ENCODE assay signal across 8 cellular contexts in genomic region chr9:99907208-99907532, GRCh38. TPM values are rescaled to one million over a fixed set of nuclear protein-coding genes. Genes with fewer than 3 reads are reported as not detected.
DNase-seq lines count a peak whose midpoint lies in the region; ATAC-seq and TF ChIP-seq lines count a peak whose summit lies in the region.

No MANE protein-coding gene starts in this region.

- H3K9me3 Mint-ChIP-seq in neural crest cell, result no peaks in the 10 kb centered on the region

- peak overlapping the region; percentile 87 to 94 for H3K9ac ChIP-seq in duodenal mucosa (ENCODE audit: low read depth in 1 of 2, low read length in 2 of 2)

- DNase-seq in LNCaP clone FGC (ENCODE audit: low read depth) (no peak), neural crest cell (ENCODE audit: low read depth, low spot score) (no peak), DMS53 (lab: John Stamatoyannopoulos, UW) (no peak), NCI-H524 treated with DMSO at 0.1 percent for 48 hours (lab: John Stamatoyannopoulos, UW) (no peak), NCI-H2107 (lab: John Stamatoyannopoulos, UW) (no peak)

- no peaks in the 10 kb centered on the region for H3K9me3 ChIP-seq in duodenal mucosa (ENCODE audit: control insufficient read depth in 1 of 2, low read length in 2 of 2)

- no peaks in the 10 kb centered on the region for H3K36me3 ChIP-seq in duodenal mucosa (ENCODE audit: control insufficient read depth in 1 of 2, insufficient read depth in 2 of 2, low read length in 2 of 2)

- TF ChIP-seq CTCF in C4-2B (conservative IDR thresholded peaks at IDR 0.05) (no peak), LNCaP clone FGC (IDR thresholded peaks at IDR 0.05; ENCODE audit: control insufficient read depth, extremely low read depth, insufficient read depth) (no peak), neural crest cell (conservative IDR thresholded peaks at IDR 0.05) (no peak)

- ATAC-seq in GM18858 (IDR thresholded peaks at IDR 0.05; ENCODE audit: unreplicated experiment), result no peak

- no peaks in the 10 kb centered on the region for H3K36me3 Mint-ChIP-seq in neural crest cell (ENCODE audit: low read depth)

- peaks cover 10 to 19% of the 10 kb centered on the region in 2 donors for H3K4me1 ChIP-seq in duodenal mucosa (ENCODE audit: control insufficient read depth in 1 of 2, insufficient read depth in 2 of 2, low read length in 2 of 2)

- H3K4me1 Mint-ChIP-seq in neural crest cell, result peaks cover 24% of the 10 kb centered on the region

- H3K4me3 ChIP-seq in LNCaP clone FGC (ENCODE audit: low read depth, low read length), result peak overlapping the region; percentile 94
- H3K4me3 ChIP-seq in duodenal mucosa (ENCODE audit: low read depth in 1 of 2, low read length in 2 of 2), result peak overlapping the region; percentile 95 to 98

- H3K27ac ChIP-seq in C4-2B (peak overlapping the region; percentile 90), duodenal mucosa (ENCODE audit: low read depth, low read length) (peak overlapping the region; percentile 90)

- peak overlapping the region; percentile 97 for H3K4me3 Mint-ChIP-seq in neural crest cell

- H3K27me3 Mint-ChIP-seq in neural crest cell (ENCODE audit: low read depth), result peaks cover 3% of the 10 kb centered on the region

- H3K27me3 ChIP-seq in duodenal mucosa (ENCODE audit: control insufficient read depth in 1 of 2, insufficient read depth in 2 of 2, low read length in 2 of 2), result no peaks in the 10 kb centered on the region

- H3K27ac Mint-ChIP-seq in neural crest cell (ENCODE audit: unreplicated experiment), result peak overlapping the region; percentile 91

RNA-seq across cellular contexts. Expression of gene STX17, which starts 0.7 kb away (rescaled TPM):
- total RNA-seq in neural crest cell, result 24.3 and 25.2 TPM in 2 replicates
